Comparison of ENCODE assay signal across 8 cellular contexts in genomic region chr3:141368925-141369794, GRCh38. TPM values are rescaled to one million over a fixed set of nuclear protein-coding genes. Genes with fewer than 3 reads are reported as not detected.
DNase-seq lines count a peak whose midpoint lies in the region; ATAC-seq and TF ChIP-seq lines count a peak whose summit lies in the region.

No MANE protein-coding gene starts in this region.

- H3K27ac Mint-ChIP-seq in HFFc6 (peak overlapping the region; percentile 100), activated B cell treated with CpG ODN at 0.5 μM for 24 hours (peak overlapping the region; percentile 61)
- peak overlapping the region; percentile 90 for H3K27ac Mint-ChIP-seq in stimulated activated memory B cell treated with anti-CD40 and anti-IgM and Interleukin-4, amounts not matched to agents 10 μg/mL and 1 μg/mL and 100 μg/mL, for 72 hours

- H3K27ac ChIP-seq in right cardiac atrium (ENCODE audit: low read length), result peak overlapping the region; percentile 99

- ATAC-seq in activated B cell treated with CpG ODN at 0.5 μM for 24 hours (ENCODE audit: low read depth) (no peak), right cardiac atrium (no peak), GM21825 (IDR thresholded peaks at IDR 0.05; ENCODE audit: unreplicated experiment) (no peak)
- ATAC-seq in stimulated activated memory B cell treated with anti-CD40 and anti-IgM and Interleukin-4, amounts not matched to agents 10 μg/mL and 1 μg/mL and 100 μg/mL, for 72 hours, result no peak

- H3K27me3 Mint-ChIP-seq in HFFc6 (ENCODE audit: insufficient read depth), result peaks cover 3% of the 10 kb centered on the region
- no peaks in the 10 kb centered on the region for H3K27me3 Mint-ChIP-seq in activated B cell treated with CpG ODN at 0.5 μM for 24 hours
- H3K27me3 Mint-ChIP-seq in stimulated activated memory B cell treated with anti-CD40 and anti-IgM and Interleukin-4, amounts not matched to agents 10 μg/mL and 1 μg/mL and 100 μg/mL, for 72 hours, result no peaks in the 10 kb centered on the region

- WGBS in right cardiac atrium, result 53% methylated on average over 15 of the region's 15 CpGs

- CTCF ChIA-PET in activated B cell treated with CpG ODN at 0.5 μM for 24 hours (lab: Charles Lee), result interaction anchor here (0.7 to 3.2 kb wide), 10 partner anchors 9 to 85 kb away, joined by 3 to 28 read pairs (median 5); no protein-coding TSS in a partner anchor

- H3K4me3 Mint-ChIP-seq in HFFc6, result peak overlapping the region; percentile 86
- peak overlapping the region; percentile 25 for H3K4me3 Mint-ChIP-seq in activated B cell treated with CpG ODN at 0.5 μM for 24 hours
- H3K4me3 Mint-ChIP-seq in stimulated activated memory B cell treated with anti-CD40 and anti-IgM and Interleukin-4, amounts not matched to agents 10 μg/mL and 1 μg/mL and 100 μg/mL, for 72 hours, result peak overlapping the region; percentile 76

- peaks cover 21% of the 10 kb centered on the region for H3K9me3 Mint-ChIP-seq in HFFc6
- no peaks in the 10 kb centered on the region for H3K9me3 Mint-ChIP-seq in activated B cell treated with CpG ODN at 0.5 μM for 24 hours
- no peaks in the 10 kb centered on the region for H3K9me3 Mint-ChIP-seq in stimulated activated memory B cell treated with anti-CD40 and anti-IgM and Interleukin-4, amounts not matched to agents 10 μg/mL and 1 μg/mL and 100 μg/mL, for 72 hours

- intact Hi-C loops in activated B cell treated with CpG ODN at 0.5 μM for 24 hours (cut with micrococcal nuclease), result no loop called here
- intact Hi-C loops in right cardiac atrium (cut with DNase I), result loop anchor here in 1 of 4 donors (5.0 to 10.0 kb wide), 3 partner anchors 33 to 196 kb away; no protein-coding TSS in a partner anchor

- peaks cover 9% of the 10 kb centered on the region for H3K4me1 ChIP-seq in right cardiac atrium (ENCODE audit: control insufficient read depth, insufficient read depth, low read length)

- H3K9me3 ChIP-seq in right cardiac atrium (ENCODE audit: control insufficient read depth, low read length), result no peaks in the 10 kb centered on the region

- H3K36me3 Mint-ChIP-seq in HFFc6 (ENCODE audit: low read depth), result peaks cover 51% of the 10 kb centered on the region
- H3K36me3 Mint-ChIP-seq in activated B cell treated with CpG ODN at 0.5 μM for 24 hours (ENCODE audit: low read depth), result no peaks in the 10 kb centered on the region
- H3K36me3 Mint-ChIP-seq in stimulated activated memory B cell treated with anti-CD40 and anti-IgM and Interleukin-4, amounts not matched to agents 10 μg/mL and 1 μg/mL and 100 μg/mL, for 72 hours, result no peaks in the 10 kb centered on the region

- no peak for TF ChIP-seq CTCF in HFFc6 (IDR thresholded peaks at IDR 0.05)
- no peak for TF ChIP-seq CTCF in activated B cell treated with CpG ODN at 0.5 μM for 24 hours (IDR thresholded peaks at IDR 0.05)

- H3K4me1 Mint-ChIP-seq in HFFc6 (ENCODE audit: low read depth) (peaks cover 90% of the 10 kb centered on the region), activated B cell treated with CpG ODN at 0.5 μM for 24 hours (peaks cover 13% of the 10 kb centered on the region)
- H3K4me1 Mint-ChIP-seq in stimulated activated memory B cell treated with anti-CD40 and anti-IgM and Interleukin-4, amounts not matched to agents 10 μg/mL and 1 μg/mL and 100 μg/mL, for 72 hours, result peaks cover 71% of the 10 kb centered on the region

- POLR2A ChIA-PET in activated B cell treated with CpG ODN at 0.5 μM for 24 hours (lab: Charles Lee), result interaction anchor here (0.5 to 2.2 kb wide), 10 partner anchors 10 to 1033 kb away, joined by 3 to 6 read pairs (median 4); no protein-coding TSS in a partner anchor

- H3K4me3 ChIP-seq in right cardiac atrium (ENCODE audit: low read length), result peak overlapping the region; percentile 46

- no peaks in the 10 kb centered on the region for H3K27me3 ChIP-seq in right cardiac atrium (ENCODE audit: control insufficient read depth, insufficient read depth)

- DNase-seq in HFFc6 (no peak), activated B cell treated with CpG ODN at 0.5 μM for 24 hours (no peak), right cardiac atrium (no peak), NCI-H1930 (lab: John Stamatoyannopoulos, UW) (no peak), NCI-H2227 treated with DMSO at 0.1 percent for 48 hours (lab: John Stamatoyannopoulos, UW) (no peak)
- DNase-seq in NK-92 treated with Interleukin-12 subunit alpha and Interleukin-12 subunit beta, amount 100 ng/mL, for 24 hours (lab: John Stamatoyannopoulos, UW), result no peak

RNA-seq across cellular contexts. Expression of gene ZBTB38, which starts 0.9 kb away (rescaled TPM):
- total RNA-seq in HFFc6 (2021; fragmentation: NEBNext Ultra II Directional; extraction: Animal tissue kit (Norgen Biotek cat#: 25700)), result 100 to 1,000 TPM; 146 to 172 (median 158) TPM
- total RNA-seq in activated B cell treated with CpG ODN at 0.5 μM for 24 hours (39.5 and 45.2 TPM in 2 replicates), right cardiac atrium (10 to 100 TPM; 68.6 to 76.9 (median 73.6) TPM)
- polyA plus RNA-seq in right cardiac atrium, result 14.6 TPM

Comparison
In these comparisons a context has a peak if more than half of its experiments do, and no peak if none do; other contexts are left out.
1. H3K4me3 Mint-ChIP-seq: peak in every context shown above with its lines; median percentile 86 in HFFc6; 76 in stimulated activated memory B cell treated with anti-CD40 and anti-IgM and Interleukin-4, amounts not matched to agents 10 μg/mL and 1 μg/mL and 100 μg/mL, for 72 hours; 25 in activated B cell treated with CpG ODN at 0.5 μM for 24 hours.